In genomic region chr2:222854773-222855700, GRCh38 we compare ENCODE assay signal across 1 cellular context.
TF ChIP-seq lines count a peak whose summit lies in the region.

No MANE protein-coding gene starts in this region.

TF ChIP-seq in HEK293, 187 proteins besides CTCF, POLR2A, EP300 and RAD21 (continued from another document and continues in another):
- TF ChIP-seq, protein P1, sequence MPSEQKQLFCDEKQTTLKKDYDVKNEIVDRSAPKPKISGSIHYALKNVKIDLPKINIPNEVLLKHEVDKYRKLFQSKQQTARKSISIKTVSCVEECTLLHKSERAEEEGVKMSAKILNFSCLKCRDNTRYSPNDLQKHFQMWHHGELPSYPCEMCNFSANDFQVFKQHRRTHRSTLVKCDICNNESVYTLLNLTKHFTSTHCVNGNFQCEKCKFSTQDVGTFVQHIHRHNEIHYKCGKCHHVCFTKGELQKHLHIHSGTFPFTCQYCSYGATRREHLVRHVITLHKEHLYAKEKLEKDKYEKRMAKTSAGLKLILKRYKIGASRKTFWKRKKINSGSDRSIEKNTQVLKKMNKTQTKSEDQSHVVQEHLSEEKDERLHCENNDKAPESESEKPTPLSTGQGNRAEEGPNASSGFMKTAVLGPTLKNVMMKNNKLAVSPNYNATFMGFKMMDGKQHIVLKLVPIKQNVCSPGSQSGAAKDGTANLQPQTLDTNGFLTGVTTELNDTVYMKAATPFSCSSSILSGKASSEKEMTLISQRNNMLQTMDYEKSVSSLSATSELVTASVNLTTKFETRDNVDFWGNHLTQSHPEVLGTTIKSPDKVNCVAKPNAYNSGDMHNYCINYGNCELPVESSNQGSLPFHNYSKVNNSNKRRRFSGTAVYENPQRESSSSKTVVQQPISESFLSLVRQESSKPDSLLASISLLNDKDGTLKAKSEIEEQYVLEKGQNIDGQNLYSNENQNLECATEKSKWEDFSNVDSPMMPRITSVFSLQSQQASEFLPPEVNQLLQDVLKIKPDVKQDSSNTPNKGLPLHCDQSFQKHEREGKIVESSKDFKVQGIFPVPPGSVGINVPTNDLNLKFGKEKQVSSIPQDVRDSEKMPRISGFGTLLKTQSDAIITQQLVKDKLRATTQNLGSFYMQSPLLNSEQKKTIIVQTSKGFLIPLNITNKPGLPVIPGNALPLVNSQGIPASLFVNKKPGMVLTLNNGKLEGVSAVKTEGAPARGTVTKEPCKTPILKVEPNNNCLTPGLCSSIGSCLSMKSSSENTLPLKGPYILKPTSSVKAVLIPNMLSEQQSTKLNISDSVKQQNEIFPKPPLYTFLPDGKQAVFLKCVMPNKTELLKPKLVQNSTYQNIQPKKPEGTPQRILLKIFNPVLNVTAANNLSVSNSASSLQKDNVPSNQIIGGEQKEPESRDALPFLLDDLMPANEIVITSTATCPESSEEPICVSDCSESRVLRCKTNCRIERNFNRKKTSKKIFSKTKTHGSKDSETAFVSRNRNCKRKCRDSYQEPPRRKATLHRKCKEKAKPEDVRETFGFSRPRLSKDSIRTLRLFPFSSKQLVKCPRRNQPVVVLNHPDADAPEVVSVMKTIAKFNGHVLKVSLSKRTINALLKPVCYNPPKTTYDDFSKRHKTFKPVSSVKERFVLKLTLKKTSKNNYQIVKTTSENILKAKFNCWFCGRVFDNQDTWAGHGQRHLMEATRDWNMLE (tag by site-specific recombination; conservative IDR thresholded peaks at IDR 0.05; ENCODE audit: low read depth) = peak; percentile 81
- peak; percentile 20; the same call in 1 of the 2 replicates for TF ChIP-seq ZNF558 (tag by site-specific recombination; IDR thresholded peaks at IDR 0.05)
- no peak for TF ChIP-seq ZNF791 (tag by site-specific recombination; IDR thresholded peaks at IDR 0.05)
- no peak for TF ChIP-seq ZNF362 (tag by site-specific recombination; IDR thresholded peaks at IDR 0.05)
- no peak for TF ChIP-seq ZNF10 (tag by site-specific recombination; IDR thresholded peaks at IDR 0.05)
- no peak for TF ChIP-seq ZNF48 (tag by site-specific recombination; IDR thresholded peaks at IDR 0.05)
- peak; percentile 39; the same call in 1 of the 2 replicates for TF ChIP-seq REST (tag by site-specific recombination; IDR thresholded peaks at IDR 0.05)
- TF ChIP-seq, protein P2, sequence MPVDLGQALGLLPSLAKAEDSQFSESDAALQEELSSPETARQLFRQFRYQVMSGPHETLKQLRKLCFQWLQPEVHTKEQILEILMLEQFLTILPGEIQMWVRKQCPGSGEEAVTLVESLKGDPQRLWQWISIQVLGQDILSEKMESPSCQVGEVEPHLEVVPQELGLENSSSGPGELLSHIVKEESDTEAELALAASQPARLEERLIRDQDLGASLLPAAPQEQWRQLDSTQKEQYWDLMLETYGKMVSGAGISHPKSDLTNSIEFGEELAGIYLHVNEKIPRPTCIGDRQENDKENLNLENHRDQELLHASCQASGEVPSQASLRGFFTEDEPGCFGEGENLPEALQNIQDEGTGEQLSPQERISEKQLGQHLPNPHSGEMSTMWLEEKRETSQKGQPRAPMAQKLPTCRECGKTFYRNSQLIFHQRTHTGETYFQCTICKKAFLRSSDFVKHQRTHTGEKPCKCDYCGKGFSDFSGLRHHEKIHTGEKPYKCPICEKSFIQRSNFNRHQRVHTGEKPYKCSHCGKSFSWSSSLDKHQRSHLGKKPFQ (tag by site-specific recombination; IDR thresholded peaks at IDR 0.05) = no peak
- TF ChIP-seq PRDM1 (tag by site-specific recombination; IDR thresholded peaks at IDR 0.05) = no peak
- no peak for TF ChIP-seq ZNF155 (tag by site-specific recombination; IDR thresholded peaks at IDR 0.05)
- TF ChIP-seq ZNF426 (tag by site-specific recombination; IDR thresholded peaks at IDR 0.05) = peak; percentile 71
- TF ChIP-seq TRIM28 (IDR thresholded peaks at IDR 0.05; ENCODE audit: borderline replicate concordance, low read length) = no peak
- no peak for TF ChIP-seq ZNF248 (tag by site-specific recombination; IDR thresholded peaks at IDR 0.05)
- TF ChIP-seq ZNF239 (tag by site-specific recombination; IDR thresholded peaks at IDR 0.05) = no peak
- TF ChIP-seq ZNF549 (tag by site-specific recombination; IDR thresholded peaks at IDR 0.05) = no peak
- peak; percentile 52 for TF ChIP-seq ZNF555 (tag by site-specific recombination; conservative IDR thresholded peaks at IDR 0.05)
- no peak for TF ChIP-seq ZNF530 (tag by site-specific recombination; IDR thresholded peaks at IDR 0.05; ENCODE audit: low read depth)
- TF ChIP-seq ZNF121 (tag by site-specific recombination; IDR thresholded peaks at IDR 0.05) = peak; percentile 32; the same call in 1 of the 2 replicates
- TF ChIP-seq ZNF529 (tag by site-specific recombination; IDR thresholded peaks at IDR 0.05; ENCODE audit: insufficient replicate concordance) = no peak
- no peak for TF ChIP-seq ZNF391 (tag by site-specific recombination; IDR thresholded peaks at IDR 0.05; ENCODE audit: borderline replicate concordance, low read depth)
- peak; percentile 53; the same call in 1 of the 2 replicates for TF ChIP-seq ZBTB8A (tag by site-specific recombination; IDR thresholded peaks at IDR 0.05)
- no peak for TF ChIP-seq ZBTB48 (tag by site-specific recombination; IDR thresholded peaks at IDR 0.05)
- no peak for TF ChIP-seq HOXD13 (CRISPR knock-in tag; IDR thresholded peaks at IDR 0.05; ENCODE audit: borderline replicate concordance)
- no peak for TF ChIP-seq RBAK (tag by site-specific recombination; IDR thresholded peaks at IDR 0.05)
- TF ChIP-seq ZNF324 (tag by site-specific recombination; IDR thresholded peaks at IDR 0.05) = no peak
- no peak for TF ChIP-seq ZNF202 (tag by site-specific recombination; IDR thresholded peaks at IDR 0.05; ENCODE audit: borderline replicate concordance)
- no peak for TF ChIP-seq SCRT2 (tag by site-specific recombination; IDR thresholded peaks at IDR 0.05)
- TF ChIP-seq ZNF626 (tag by site-specific recombination; IDR thresholded peaks at IDR 0.05) = no peak
- TF ChIP-seq OSR2 (tag by site-specific recombination; IDR thresholded peaks at IDR 0.05) = no peak
- TF ChIP-seq ZFP69B (tag by site-specific recombination; IDR thresholded peaks at IDR 0.05) = no peak
- TF ChIP-seq ZEB2 (tag by site-specific recombination; IDR thresholded peaks at IDR 0.05) = no peak
- TF ChIP-seq KLF10 (tag by site-specific recombination; IDR thresholded peaks at IDR 0.05) = no peak
- TF ChIP-seq FEZF1 (tag by site-specific recombination; IDR thresholded peaks at IDR 0.05) = no peak
- peak; percentile 39; the same call in 1 of the 2 replicates for TF ChIP-seq ZNF664 (tag by site-specific recombination; IDR thresholded peaks at IDR 0.05)
- TF ChIP-seq ZNF473 (tag by site-specific recombination; IDR thresholded peaks at IDR 0.05) = no peak
- no peak for TF ChIP-seq MYNN (tag by site-specific recombination; IDR thresholded peaks at IDR 0.05; ENCODE audit: borderline replicate concordance)
- TF ChIP-seq ZNF623 (tag by site-specific recombination; IDR thresholded peaks at IDR 0.05) = peak; percentile 50; the same call in 1 of the 2 replicates
- TF ChIP-seq ZNF658 (tag by site-specific recombination; IDR thresholded peaks at IDR 0.05) = no peak
- TF ChIP-seq KLF16 (tag by site-specific recombination; IDR thresholded peaks at IDR 0.05) = no peak
- TF ChIP-seq ZFP37 (tag by site-specific recombination; IDR thresholded peaks at IDR 0.05) = 0 out of 2 replicates have a peak, but pooled peaks have one; percentile 26
- no peak for TF ChIP-seq ZNF670 (tag by site-specific recombination; IDR thresholded peaks at IDR 0.05; ENCODE audit: low read depth)
- TF ChIP-seq, protein P3, sequence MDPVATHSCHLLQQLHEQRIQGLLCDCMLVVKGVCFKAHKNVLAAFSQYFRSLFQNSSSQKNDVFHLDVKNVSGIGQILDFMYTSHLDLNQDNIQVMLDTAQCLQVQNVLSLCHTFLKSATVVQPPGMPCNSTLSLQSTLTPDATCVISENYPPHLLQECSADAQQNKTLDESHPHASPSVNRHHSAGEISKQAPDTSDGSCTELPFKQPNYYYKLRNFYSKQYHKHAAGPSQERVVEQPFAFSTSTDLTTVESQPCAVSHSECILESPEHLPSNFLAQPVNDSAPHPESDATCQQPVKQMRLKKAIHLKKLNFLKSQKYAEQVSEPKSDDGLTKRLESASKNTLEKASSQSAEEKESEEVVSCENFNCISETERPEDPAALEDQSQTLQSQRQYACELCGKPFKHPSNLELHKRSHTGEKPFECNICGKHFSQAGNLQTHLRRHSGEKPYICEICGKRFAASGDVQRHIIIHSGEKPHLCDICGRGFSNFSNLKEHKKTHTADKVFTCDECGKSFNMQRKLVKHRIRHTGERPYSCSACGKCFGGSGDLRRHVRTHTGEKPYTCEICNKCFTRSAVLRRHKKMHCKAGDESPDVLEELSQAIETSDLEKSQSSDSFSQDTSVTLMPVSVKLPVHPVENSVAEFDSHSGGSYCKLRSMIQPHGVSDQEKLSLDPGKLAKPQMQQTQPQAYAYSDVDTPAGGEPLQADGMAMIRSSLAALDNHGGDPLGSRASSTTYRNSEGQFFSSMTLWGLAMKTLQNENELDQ (tag by site-specific recombination; IDR thresholded peaks at IDR 0.05; ENCODE audit: low read depth) = no peak
- no peak for TF ChIP-seq ZNF221 (tag by site-specific recombination; IDR thresholded peaks at IDR 0.05; ENCODE audit: borderline replicate concordance)
- TF ChIP-seq ZNF660 (tag by site-specific recombination; IDR thresholded peaks at IDR 0.05) = no peak
- TF ChIP-seq ZNF19 (tag by site-specific recombination; IDR thresholded peaks at IDR 0.05; ENCODE audit: low read depth) = no peak
- no peak for TF ChIP-seq SP7 (tag by site-specific recombination; IDR thresholded peaks at IDR 0.05)
- TF ChIP-seq ZNF169 (tag by site-specific recombination; IDR thresholded peaks at IDR 0.05) = no peak
- TF ChIP-seq KLF7 (tag by site-specific recombination; IDR thresholded peaks at IDR 0.05; ENCODE audit: borderline replicate concordance) = no peak
- TF ChIP-seq BCL11A (tag by site-specific recombination; IDR thresholded peaks at IDR 0.05; ENCODE audit: low read depth) = no peak
- no peak for TF ChIP-seq ZNF677 (tag by site-specific recombination; IDR thresholded peaks at IDR 0.05)
- TF ChIP-seq ZNF580 (tag by site-specific recombination; IDR thresholded peaks at IDR 0.05) = no peak
- TF ChIP-seq ZNF274 (IDR thresholded peaks at IDR 0.05; ENCODE audit: low read length) = no peak
- TF ChIP-seq ZNF274 (tag by site-specific recombination; IDR thresholded peaks at IDR 0.05; ENCODE audit: borderline replicate concordance) = no peak
- no peak for TF ChIP-seq PRDM4 (tag by site-specific recombination; IDR thresholded peaks at IDR 0.05)
- no peak for TF ChIP-seq HOXA7 (CRISPR knock-in tag; IDR thresholded peaks at IDR 0.05; ENCODE audit: borderline replicate concordance)
- 0 out of 2 replicates have a peak, but pooled peaks have one; percentile 32 for TF ChIP-seq ZNF140 (tag by site-specific recombination; IDR thresholded peaks at IDR 0.05)
- TF ChIP-seq IKZF3 (tag by site-specific recombination; IDR thresholded peaks at IDR 0.05) = no peak
- no peak for TF ChIP-seq YY1 (tag by site-specific recombination; IDR thresholded peaks at IDR 0.05)
- TF ChIP-seq ZNF654 (tag by site-specific recombination; IDR thresholded peaks at IDR 0.05; ENCODE audit: low read depth) = no peak
- no peak for TF ChIP-seq ZNF785 (tag by site-specific recombination; IDR thresholded peaks at IDR 0.05)
